In genomic region chr4:3302164-3302785, GRCh38 we compare ENCODE assay signal across 9 cellular contexts. TPM values are rescaled to one million over a fixed set of nuclear protein-coding genes. Genes with fewer than 3 reads are reported as not detected.
DNase-seq lines count a peak whose midpoint lies in the region; ATAC-seq and TF ChIP-seq lines count a peak whose summit lies in the region.
"Had no signal": no experiment of that assay in that cellular context is flagged by ENCODE, and none has a peak within 500 bp of the region (broad histone marks: within the 10 kb centered on the region; RNA-seq: fewer than 3 reads in every experiment).

No MANE protein-coding gene starts in this region.

- H3K18ac ChIP-seq in neuronal stem cell (ENCODE audit: low read length), result peak overlapping the region; percentile 68

- no peaks in the 10 kb centered on the region for H3K79me2 ChIP-seq in OCI-LY7 (ENCODE audit: insufficient read depth, low read depth, low read length)

- H2BK5ac ChIP-seq in neuronal stem cell (ENCODE audit: low read length), result peak overlapping the region; percentile 26

- intact Hi-C loops in OCI-LY7 (cut with micrococcal nuclease; ENCODE audit: unreplicated experiment), result no loop called here

- H3K79me1 ChIP-seq in neuronal stem cell (ENCODE audit: low read depth, low read length), result peaks cover 14% of the 10 kb centered on the region

- H3K4me2 ChIP-seq in BLaER1 (peak overlapping the region; percentile 96), OCI-LY7 (ENCODE audit: low read length) (no peak overlapping the region), neuronal stem cell (ENCODE audit: insufficient read depth, low read length, poor library complexity, severe bottlenecking) (no peak overlapping the region)

- H2BK12ac ChIP-seq in neuronal stem cell (ENCODE audit: low read length), result no peak overlapping the region

- CTCF ChIA-PET in OCI-LY7 (lab: Charles Lee; ENCODE audit: unreplicated experiment), result no interaction called here

- peak overlapping the region; percentile 90 for H3K9ac ChIP-seq in BLaER1
- H3K9ac ChIP-seq in neuronal stem cell (ENCODE audit: low read depth, low read length, poor library complexity), result no peak overlapping the region

- H2BK120ac ChIP-seq in neuronal stem cell (ENCODE audit: low read depth, low read length), result no peak overlapping the region

- H3K36me3 ChIP-seq in BLaER1 (peaks cover 7% of the 10 kb centered on the region), OCI-LY7 (ENCODE audit: insufficient read depth, low read length) (no peaks in the 10 kb centered on the region), neuronal stem cell (replicated peaks in 1 of 2; ENCODE audit: control insufficient read depth in 2 of 2, insufficient read depth in 2 of 2, low read length in 2 of 2) (no peaks in the 10 kb centered on the region)
- H3K36me3 ChIP-seq: suprapubic skin had no signal

- H2AK5ac ChIP-seq in neuronal stem cell (ENCODE audit: low read depth, low read length), result no peak overlapping the region

- H2AFZ ChIP-seq in OCI-LY7 (ENCODE audit: low read length) (0 out of 2 replicates have a peak overlapping the region, but pooled peaks have one; percentile 20), neuronal stem cell (ENCODE audit: low read length) (no peak overlapping the region)

- H3K4me1 ChIP-seq in BLaER1, result peaks cover 99% of the 10 kb centered on the region
- peaks cover 29% of the 10 kb centered on the region for H3K4me1 ChIP-seq in OCI-LY7 (ENCODE audit: insufficient read depth, low read length, poor library complexity, severe bottlenecking)
- peaks cover 53 to 58% of the 10 kb centered on the region in 2 donors for H3K4me1 ChIP-seq in neuronal stem cell (ENCODE audit: control insufficient read depth in 2 of 2, insufficient read depth in 1 of 2, low read depth in 1 of 2, low read length in 2 of 2)

- ATAC-seq in HG02981 (IDR thresholded peaks at IDR 0.05; ENCODE audit: unreplicated experiment) (no peak), GM19395 (IDR thresholded peaks at IDR 0.05; ENCODE audit: unreplicated experiment) (no peak)

- no peak for TF ChIP-seq CTCF in OCI-LY7 (conservative IDR thresholded peaks at IDR 0.05; ENCODE audit: low read length)

- H4K8ac ChIP-seq in neuronal stem cell (ENCODE audit: low read depth, low read length), result no peak overlapping the region

- DNase-seq in OCI-LY7 (ENCODE audit: low spot score) (no peak), neuronal stem cell (ENCODE audit: low spot score) (no peak), NCI-H1048 (lab: John Stamatoyannopoulos, UW) (no peak), UCSD-AML1 (lab: John Stamatoyannopoulos, UW; ENCODE audit: unreplicated experiment) (no peak)
- peak; percentile 88 for DNase-seq in activated effector memory CD4-positive, alpha-beta T cell treated with anti-CD3 and anti-CD28 coated beads, Interleukin-2, amount 50 U/mL, for 16 hours

- H3K9me3 ChIP-seq in BLaER1 (peaks cover 8% of the 10 kb centered on the region), OCI-LY7 (ENCODE audit: low read length) (no peaks in the 10 kb centered on the region), neuronal stem cell (replicated peaks in 1 of 2; ENCODE audit: control insufficient read depth in 2 of 2, insufficient read depth in 1 of 2, low read depth in 1 of 2, low read length in 2 of 2) (peaks cover 0 to 9% of the 10 kb centered on the region in 2 donors)

- POLR2A ChIA-PET in OCI-LY7 (lab: Charles Lee), result interaction anchor here (0.6 kb wide), 1 partner anchor 286 kb away, joined by 4 read pairs; no protein-coding TSS in a partner anchor

- no peak overlapping the region for H3K23ac ChIP-seq in neuronal stem cell (ENCODE audit: low read depth, low read length, poor library complexity)

- H3K14ac ChIP-seq in neuronal stem cell (ENCODE audit: low read length), result peak overlapping the region; percentile 74

- no peak overlapping the region for H4K91ac ChIP-seq in neuronal stem cell (ENCODE audit: low read depth, low read length, poor library complexity)

- H3K4ac ChIP-seq in neuronal stem cell (ENCODE audit: low read length), result no peak overlapping the region

- WGBS in neuronal stem cell (ENCODE audit: extremely low coverage in 2 of 2, insufficient read length in 2 of 2, insufficient replicate concordance in 1 of 2), 2 donors, result no CpG with 5 or more reads among the region's 17 CpGs

- no TSS peak for BruUV-seq in OCI-LY7 (replicated peaks; lab: Mats Ljungman, UMichigan)

- peaks cover 61% of the 10 kb centered on the region for H4K20me1 ChIP-seq in BLaER1
- no peaks in the 10 kb centered on the region for H4K20me1 ChIP-seq in OCI-LY7 (ENCODE audit: insufficient read depth, low read length)

- H3K4me3 ChIP-seq in BLaER1 (peak overlapping the region; percentile 51), OCI-LY7 (ENCODE audit: low read depth, low read length, poor library complexity, severe bottlenecking) (no peak overlapping the region), neuronal stem cell (ENCODE audit: low read length in 2 of 2) (no peak overlapping the region)
- H3K4me3 ChIP-seq: suprapubic skin had no signal

- H3K9me2 ChIP-seq in OCI-LY7 (ENCODE audit: insufficient read depth, low read length), result no peaks in the 10 kb centered on the region

- H3K27me3 ChIP-seq in BLaER1 (no peaks in the 10 kb centered on the region), neuronal stem cell (ENCODE audit: control insufficient read depth in 3 of 3, insufficient read depth in 3 of 3, low read depth in 1 of 3, low read length in 3 of 3) (no peaks in the 10 kb centered on the region)
- H3K27me3 ChIP-seq: suprapubic skin had no signal

- H2BK15ac ChIP-seq in neuronal stem cell (ENCODE audit: low read length), result no peak overlapping the region

- peak overlapping the region; percentile 99 for H3K27ac ChIP-seq in BLaER1
- H3K27ac ChIP-seq in OCI-LY7 (ENCODE audit: low read depth, low read length, poor library complexity, severe bottlenecking), result no peak overlapping the region
- no peak overlapping the region for H3K27ac ChIP-seq in neuronal stem cell (replicated peaks; ENCODE audit: low read length)
- H3K27ac ChIP-seq: suprapubic skin had no signal

RNA-seq across cellular contexts. Expression of gene RGS12, which starts 9.5 kb away (rescaled TPM):
- 6.4 and 9.4 TPM in 2 replicates for total RNA-seq in OCI-LY7 (2014; rRNA removed; shearing (Covaris generic))
- 5.2 and 6.5 TPM in 2 replicates for total RNA-seq in OCI-LY7 (2022)
- polyA plus RNA-seq in neuronal stem cell (2013, experiment 1 of 2), result 26.5 TPM
- polyA plus RNA-seq in neuronal stem cell (2013, experiment 2 of 2), result 27.6 TPM

RNA-seq across cellular contexts. Expression of gene MSANTD1, which starts 53.3 kb away (rescaled TPM):
- total RNA-seq in OCI-LY7 (2014; rRNA removed; shearing (Covaris generic)), result 0.08 and 0.13 TPM in 2 replicates
- 0.53 and 1.0 TPM in 2 replicates for total RNA-seq in OCI-LY7 (2022)
- 0.13 TPM for polyA plus RNA-seq in neuronal stem cell (2013, experiment 1 of 2)
- 0.12 TPM for polyA plus RNA-seq in neuronal stem cell (2013, experiment 2 of 2)
